13 cellular contexts compared by ENCODE assay signal in genomic region chr12:1927751-1928351, GRCh38. TPM values are rescaled to one million over a fixed set of nuclear protein-coding genes. Genes with fewer than 3 reads are reported as not detected.
DNase-seq lines count a peak whose midpoint lies in the region; ATAC-seq and TF ChIP-seq lines count a peak whose summit lies in the region.
"Had no signal": no experiment of that assay in that cellular context is flagged by ENCODE, and none has a peak within 500 bp of the region (broad histone marks: within the 10 kb centered on the region; RNA-seq: fewer than 3 reads in every experiment).

No MANE protein-coding gene starts in this region.

- H3K9ac ChIP-seq in endodermal cell (ENCODE audit: extremely low read depth, low read length, poor library complexity, severe bottlenecking) = no peak overlapping the region
- H3K9ac ChIP-seq: KMS-11 had no signal

- H3K27me3 ChIP-seq in endodermal cell (ENCODE audit: control insufficient read depth, insufficient read depth, low read length, poor library complexity, severe bottlenecking) (no peaks in the 10 kb centered on the region), upper lobe of right lung (peaks cover 4% of the 10 kb centered on the region)
- H3K27me3 ChIP-seq: body of pancreas, hepatocyte had no signal

- no peak for ATAC-seq in memory B cell (ENCODE audit: low read depth)
- no peak for ATAC-seq in upper lobe of right lung
- ATAC-seq: body of pancreas had no signal

- H3K36me3 Mint-ChIP-seq in endodermal cell (ENCODE audit: low read depth) (no peaks in the 10 kb centered on the region), memory B cell (no peaks in the 10 kb centered on the region)

- H3K4me3 ChIP-seq in endodermal cell (ENCODE audit: low read length) = no peak overlapping the region
- H3K4me3 ChIP-seq in upper lobe of right lung = no peak overlapping the region
- H3K4me3 ChIP-seq: body of pancreas, hepatocyte, tibial nerve had no signal

- no peak for TF ChIP-seq CTCF in endodermal cell (conservative IDR thresholded peaks at IDR 0.05)
- no peak for TF ChIP-seq CTCF in upper lobe of right lung (IDR thresholded peaks at IDR 0.05)

- H3K4me1 Mint-ChIP-seq in endodermal cell (no peaks in the 10 kb centered on the region), memory B cell (peaks cover 64% of the 10 kb centered on the region)

- H3K27me3 Mint-ChIP-seq in endodermal cell (ENCODE audit: insufficient read depth) (no peaks in the 10 kb centered on the region), memory B cell (no peaks in the 10 kb centered on the region)

- H3K36me3 ChIP-seq in endodermal cell (ENCODE audit: control insufficient read depth, insufficient read depth, low read length) (no peaks in the 10 kb centered on the region), upper lobe of right lung (no peaks in the 10 kb centered on the region)
- H3K36me3 ChIP-seq: tibial nerve had no signal

- H3K4me3 Mint-ChIP-seq in endodermal cell = no peak overlapping the region
- H3K4me3 Mint-ChIP-seq in memory B cell = no peak overlapping the region

- intact Hi-C loops in upper lobe of right lung (cut with DNase I) = no loop called here

- H3K9me3 ChIP-seq in endodermal cell (ENCODE audit: control insufficient read depth, low read length) = no peaks in the 10 kb centered on the region
- H3K9me3 ChIP-seq in upper lobe of right lung = no peaks in the 10 kb centered on the region
- H3K9me3 ChIP-seq: body of pancreas, tibial nerve had no signal

- H3K9me3 Mint-ChIP-seq in endodermal cell (no peaks in the 10 kb centered on the region), memory B cell (no peaks in the 10 kb centered on the region)

- H3K4me1 ChIP-seq in endodermal cell (ENCODE audit: control insufficient read depth, insufficient read depth, low read length) (no peaks in the 10 kb centered on the region), upper lobe of right lung (no peaks in the 10 kb centered on the region)
- H3K4me1 ChIP-seq: body of pancreas had no signal

- WGBS in endodermal cell (ENCODE audit: insufficient coverage in 1 of 2, insufficient read length in 1 of 2), 2 experiments = 90% methylated on average over 15 of the region's 15 CpGs

- H3K27ac Mint-ChIP-seq in endodermal cell (no peak overlapping the region), memory B cell (peak overlapping the region; percentile 25)

- no peak overlapping the region for H3K27ac ChIP-seq in endodermal cell (ENCODE audit: low read depth, low read length)
- H3K27ac ChIP-seq in upper lobe of right lung = no peak overlapping the region
- H3K27ac ChIP-seq: body of pancreas, hepatocyte, KMS-11, tibial nerve had no signal

- DNase-seq in activated CD8-positive, alpha-beta memory T cell treated with anti-CD3 and anti-CD28 coated beads for 24 hours = peak; percentile 49
- no peak for DNase-seq in activated CD8-positive, alpha-beta memory T cell treated with anti-CD3 and anti-CD28 coated beads, Interleukin-2, amount 50 U/mL, for 4 hours
- DNase-seq in endodermal cell = peak; percentile 50
- no peak for DNase-seq in memory B cell (ENCODE audit: low spot score in 2 of 2)
- peak; percentile 57 for DNase-seq in upper lobe of right lung
- no peak for DNase-seq in stimulated activated CD4-positive, alpha-beta T cell treated with anti-CD3 and anti-CD28 coated beads, Interleukin-4, amount 100 ng/mL, for 24 hours
- no peak for DNase-seq in HuH-7.5 (ENCODE audit: low spot score)
- no peak for DNase-seq in GM19238 (ENCODE audit: insufficient read length, low spot score)
- DNase-seq: body of pancreas, NCI-H2029 treated with DMSO at 0.1 percent for 48 hours had no signal

RNA-seq across cellular contexts. Expression of gene CACNA2D4, which starts 9.4 kb away (rescaled TPM):
- total RNA-seq in endodermal cell = 1 to 10 TPM; 4.3 to 5.7 TPM
- polyA plus RNA-seq in endodermal cell (2013, experiment 1 of 2) = 0.53 TPM
- polyA plus RNA-seq in endodermal cell (2013, experiment 2 of 2) = 0.29 TPM
- 5.5 TPM for total RNA-seq in upper lobe of right lung

Comparison
In these comparisons a context has a peak if more than half of its experiments do, and no peak if none do; other contexts are left out.
1. DNase-seq: peak in activated CD8-positive, alpha-beta memory T cell treated with anti-CD3 and anti-CD28 coated beads for 24 hours (single experiment), endodermal cell (single experiment) and upper lobe of right lung (single experiment); none in activated CD8-positive, alpha-beta memory T cell treated with anti-CD3 and anti-CD28 coated beads, Interleukin-2, amount 50 U/mL, for 4 hours (single experiment), memory B cell (0 of 2), stimulated activated CD4-positive, alpha-beta T cell treated with anti-CD3 and anti-CD28 coated beads, Interleukin-4, amount 100 ng/mL, for 24 hours (single experiment), HuH-7.5 (single experiment) and GM19238 (single experiment).